ENCODE assay signal across 11 cellular contexts in genomic region chr12:119180380-119181040, GRCh38. TPM values are rescaled to one million over a fixed set of nuclear protein-coding genes. Genes with fewer than 3 reads are reported as not detected.
DNase-seq lines count a peak whose midpoint lies in the region; ATAC-seq and TF ChIP-seq lines count a peak whose summit lies in the region.
"Had no signal": no experiment of that assay in that cellular context is flagged by ENCODE, and none has a peak within 500 bp of the region (broad histone marks: within the 10 kb centered on the region; RNA-seq: fewer than 3 reads in every experiment).

No MANE protein-coding gene starts in this region.

- H3K27me3 ChIP-seq in HUES64 (ENCODE audit: insufficient read depth, low read length) (peaks cover 7% of the 10 kb centered on the region), dorsolateral prefrontal cortex (peaks cover 0 to 34% (median 0%) of the 10 kb centered on the region in 45 donors), lung (ENCODE audit: control insufficient read depth, insufficient read depth) (no peaks in the 10 kb centered on the region), thyroid gland (no peaks in the 10 kb centered on the region), HAP-1 (ENCODE audit: low read depth) (peaks cover 5% of the 10 kb centered on the region; the same call in 1 of the 2 replicates)

- H3K4me1 ChIP-seq in HUES64 (ENCODE audit: insufficient read depth, low read length) (peaks cover 40% of the 10 kb centered on the region), lung (ENCODE audit: control insufficient read depth in 2 of 2, insufficient read depth in 2 of 2, low read length in 2 of 2) (peaks cover 0 to 1% of the 10 kb centered on the region in 2 donors), thyroid gland (peaks cover 59 to 64% of the 10 kb centered on the region in 2 donors), HAP-1 (no peaks in the 10 kb centered on the region)

- DNase-seq in dorsolateral prefrontal cortex (no peak), lung (ENCODE audit: low spot score) (peak; percentile 43), thyroid gland (peak; percentile 26 to 34), NCI-H1417 treated with DMSO at 0.1 percent for 48 hours (lab: John Stamatoyannopoulos, UW) (no peak), hippocampal formation (lab: John Stamatoyannopoulos, UW) (no peak), HAP-1 (ENCODE audit: low spot score in 2 of 2) (no peak), NCI-H526 (lab: John Stamatoyannopoulos, UW) (no peak)
- DNase-seq: activated naive CD4-positive, alpha-beta T cell had no signal

- no peaks in the 10 kb centered on the region for H3K36me3 ChIP-seq in HUES64 (ENCODE audit: insufficient read depth, low read length)
- no peaks in the 10 kb centered on the region for H3K36me3 ChIP-seq in lung (ENCODE audit: control insufficient read depth in 2 of 2, insufficient read depth in 2 of 2, low read length in 2 of 2)
- H3K36me3 ChIP-seq in thyroid gland = no peaks in the 10 kb centered on the region
- H3K36me3 ChIP-seq in HAP-1 (replicated peaks) = no peaks in the 10 kb centered on the region
- H3K36me3 ChIP-seq: neutrophil had no signal

- peak overlapping the region; percentile 2; the same call in 1 of the 2 replicates for H3K9ac ChIP-seq in HUES64 (ENCODE audit: low read depth, low read length)

- TF ChIP-seq POLR2A in thyroid gland (IDR thresholded peaks at IDR 0.05) = no peak

- 34% methylated on average over 7 of the region's 7 CpGs for WGBS in HUES64
- WGBS in lung, 2 donors = 22 to 47% methylated on average over 7 of the region's 7 CpGs
- WGBS in thyroid gland, 2 donors = 49 to 59% methylated on average over 7 of the region's 7 CpGs

- H3K9me3 ChIP-seq in HUES64 (ENCODE audit: insufficient read depth, low read depth, low read length) (no peaks in the 10 kb centered on the region), lung (ENCODE audit: control insufficient read depth in 2 of 2, insufficient read depth in 1 of 2, low read length in 1 of 2) (no peaks in the 10 kb centered on the region), thyroid gland (no peaks in the 10 kb centered on the region), HAP-1 (no peaks in the 10 kb centered on the region)
- H3K9me3 ChIP-seq: neutrophil had no signal

- peak overlapping the region; percentile 29; the same call in 1 of the 2 replicates for H3K27ac ChIP-seq in HUES64 (ENCODE audit: low read depth, low read length)
- peak overlapping the region in 58 of 59 donors; percentile 3 to 97 (median 86) for H3K27ac ChIP-seq in dorsolateral prefrontal cortex
- H3K27ac ChIP-seq in lung (ENCODE audit: low read depth in 1 of 2, low read length in 1 of 2) = peak overlapping the region; percentile 72 to 90
- peak overlapping the region; percentile 89 to 99 (median 94) for H3K27ac ChIP-seq in thyroid gland
- H3K27ac ChIP-seq: neutrophil had no signal

- H3K4me3 ChIP-seq in HUES64 (ENCODE audit: low read length) (no peak overlapping the region), dorsolateral prefrontal cortex (peak overlapping the region; percentile 3 to 77 (median 63)), lung (peak overlapping the region; percentile 53), thyroid gland (replicated peaks in 1 of 3) (peak overlapping the region in 2 of 3 donors; percentile 10 to 49), HAP-1 (no peak overlapping the region)

- in situ Hi-C loops in HAP-1 (cut with MboI; ENCODE audit: low sequenced_read_pairs) = no loop called here

- TF ChIP-seq CTCF in dorsolateral prefrontal cortex (IDR thresholded peaks at IDR 0.05 in 54 of 56, conservative IDR thresholded peaks at IDR 0.05 in 2 of 56; ENCODE audit: low read depth in 1 of 56, partially characterized antibody in 56 of 56) (no peak), lung (IDR thresholded peaks at IDR 0.05; ENCODE audit: control extremely low read depth, extremely low read depth) (no peak), thyroid gland (IDR thresholded peaks at IDR 0.05) (no peak)

- ATAC-seq in lung (ENCODE audit: insufficient read depth, low FRiP score) = no peak

- intact Hi-C loops in dorsolateral prefrontal cortex (cut with DNase I) (loop anchor here in 1 of 2 donors (1.0 kb wide), 1 partner anchor 28 kb away; no protein-coding TSS in a partner anchor), thyroid gland (cut with DNase I) (no loop called here)

RNA-seq across cellular contexts. Expression of gene HSPB8, which starts 1.8 kb away (rescaled TPM):
- 4.4 TPM for polyA plus RNA-seq in HUES64 (2013, experiment 1 of 2)
- 4.4 TPM for polyA plus RNA-seq in HUES64 (2013, experiment 2 of 2)
- total RNA-seq in dorsolateral prefrontal cortex (100 to 1,000 TPM in 112 of 120 experiments, 10 to 100 TPM in 8; 76.6 to 246 (median 132) TPM), lung (10 to 100 TPM; 34.4 to 49.1 TPM), thyroid gland (10 to 100 TPM; 39.0 to 73.9 (median 53.0) TPM)
- 10 to 100 TPM; 38.1 to 43.4 TPM for polyA plus RNA-seq in lung
- total RNA-seq: OCI-LY7 had no signal

Comparison
In these comparisons a context has a peak if more than half of its experiments do, and no peak if none do; other contexts are left out.
1. H3K27ac ChIP-seq: peak in every context shown above with its lines; median percentile 94 in thyroid gland; 86 in dorsolateral prefrontal cortex; 81 in lung; 29 in HUES64.
2. H3K4me3 ChIP-seq: peak in dorsolateral prefrontal cortex (59 of 59), lung (single experiment) and thyroid gland (2 of 3); none in HUES64 (single experiment) and HAP-1 (single experiment).
3. DNase-seq: peak in lung (single experiment) and thyroid gland (2 of 2); none in dorsolateral prefrontal cortex (0 of 10), NCI-H1417 treated with DMSO at 0.1 percent for 48 hours (single experiment), hippocampal formation (0 of 2), HAP-1 (0 of 2) and NCI-H526 (0 of 2).